In the genomic region with DNA sequence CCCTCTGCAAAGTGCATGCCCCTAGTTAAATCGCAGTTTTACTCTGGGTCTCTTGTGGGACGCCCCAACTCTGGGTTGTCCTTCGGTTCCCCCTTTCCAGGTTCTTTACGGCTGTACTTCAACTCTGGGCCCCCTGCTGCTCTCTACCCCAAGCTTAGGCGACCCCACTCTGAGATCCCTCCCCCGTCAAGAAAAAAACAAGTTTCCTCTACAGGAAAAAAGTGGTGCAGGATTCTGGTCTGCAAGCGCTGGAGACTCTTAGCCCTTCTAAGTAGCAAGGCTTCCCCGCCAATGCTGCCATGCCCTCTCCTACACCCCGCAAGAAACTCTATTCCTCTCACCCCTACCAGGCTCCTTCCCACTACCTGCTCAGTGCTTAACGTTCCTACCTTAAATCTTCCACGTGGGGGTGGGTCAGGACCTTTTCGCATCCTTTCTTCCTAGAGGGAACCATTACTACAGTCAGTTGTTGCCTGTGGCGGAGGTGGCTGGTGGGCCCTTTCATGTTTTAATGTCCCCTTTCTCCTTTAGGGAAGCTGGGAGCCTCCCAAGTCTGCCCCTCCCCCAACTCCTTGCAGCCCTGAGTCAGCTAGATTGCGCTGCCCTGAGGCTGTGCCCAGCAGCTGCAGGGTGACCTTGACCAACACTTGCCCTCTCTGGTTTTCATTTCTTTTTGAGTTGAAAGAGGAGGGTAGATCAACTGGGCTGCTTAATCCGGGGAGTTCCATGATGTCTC, we compare ENCODE assay signal across 9 cellular contexts. TPM values are rescaled to one million over a fixed set of nuclear protein-coding genes. Genes with fewer than 3 reads are reported as not detected.
DNase-seq lines count a peak whose midpoint lies in the region; ATAC-seq, FAIRE-seq and TF ChIP-seq lines count a peak whose summit lies in the region.
"Had no signal": no experiment of that assay in that cellular context is flagged by ENCODE, and none has a peak within 500 bp of the region (broad histone marks: within the 10 kb centered on the region; RNA-seq: fewer than 3 reads in every experiment).

No MANE protein-coding gene starts in this region.

- DNase-seq in AG10803 (ENCODE audit: low read depth) (peak; percentile 6), HUDEP-2 (lab: John Stamatoyannopoulos, UW; ENCODE audit: unreplicated experiment in 76 of 76) (peak in 53 of 76 experiments; percentile 9 to 63 (median 33)), bronchial epithelial cell (ENCODE audit: low read depth) (no peak), naive B cell (no peak), NCI-H2107 (lab: John Stamatoyannopoulos, UW) (no peak), NCI-H1105 (lab: John Stamatoyannopoulos, UW) (no peak), dermis blood vessel endothelial cell (no peak), NCI-H1092 treated with DMSO at 0.1 percent for 48 hours (lab: John Stamatoyannopoulos, UW) (no peak)

- H3K27ac Mint-ChIP-seq in naive B cell, result no peak overlapping the region

- TF ChIP-seq CTCF in AG10803 (conservative IDR thresholded peaks at IDR 0.05; ENCODE audit: low read length) (no peak), bronchial epithelial cell (IDR thresholded peaks at IDR 0.05; ENCODE audit: insufficient read depth, low read length, severe bottlenecking) (no peak)

- peak overlapping the region; percentile 31 to 76 (median 68) for H3K4me3 Mint-ChIP-seq in naive B cell

- H3K36me3 ChIP-seq in bronchial epithelial cell (ENCODE audit: control insufficient read depth, insufficient read depth, low read length), result no peaks in the 10 kb centered on the region

- H3K27me3 ChIP-seq in bronchial epithelial cell (ENCODE audit: control insufficient read depth, insufficient read depth, low read length), result peaks cover 33% of the 10 kb centered on the region

- ATAC-seq in naive B cell (ENCODE audit: low read depth in 2 of 2), result no peak

- H3K4me1 Mint-ChIP-seq in naive B cell, result peaks cover 26 to 35% (median 30%) of the 10 kb centered on the region in 3 donors

- H3K4me3 ChIP-seq in AG10803 (ENCODE audit: low read length) (peak overlapping the region; percentile 26; the same call in 1 of the 2 replicates), bronchial epithelial cell (ENCODE audit: low read depth, low read length) (peak overlapping the region; percentile 9)

- FAIRE-seq in bronchial epithelial cell (lab: Jason Lieb, UNC), result no peak
- FAIRE-seq: endometrium had no signal

- peaks cover 46 to 59% (median 47%) of the 10 kb centered on the region in 3 donors for H3K27me3 Mint-ChIP-seq in naive B cell

- peaks cover 0 to 9% of the 10 kb centered on the region in 2 donors for H3K36me3 Mint-ChIP-seq in naive B cell

- H3K9me3 Mint-ChIP-seq in naive B cell, result peaks cover 0 to 6% (median 0%) of the 10 kb centered on the region in 7 donors

RNA-seq across cellular contexts. Expression of a gene that starts 1.4 kb away (rescaled TPM):
- total RNA-seq in bronchial epithelial cell (under 0.01 and 0.13 TPM in 2 replicates), dermis blood vessel endothelial cell (under 0.01 and 0.56 TPM in 2 replicates)
- polyA plus RNA-seq in naive B cell (ENCODE audit: low read depth in 6 of 6), result under 1 TPM in 1 of 6 donors, not detected in 5; 0.09 TPM

RNA-seq across cellular contexts. Expression of a gene that starts 43.0 kb away (rescaled TPM):
- not detected in 2 replicates for total RNA-seq in bronchial epithelial cell
- polyA plus RNA-seq in naive B cell (ENCODE audit: low read depth in 6 of 6), result not detected
- total RNA-seq in dermis blood vessel endothelial cell, result not detected in 2 replicates

Comparison
In these comparisons a context has a peak if more than half of its experiments do, and no peak if none do; other contexts are left out.
1. DNase-seq: peak in AG10803 (single experiment) and HUDEP-2 (53 of 76); none in bronchial epithelial cell (single experiment), naive B cell (single experiment), NCI-H2107 (single experiment), NCI-H1105 (single experiment), dermis blood vessel endothelial cell (single experiment) and NCI-H1092 treated with DMSO at 0.1 percent for 48 hours (single experiment).